8 cellular contexts compared by ENCODE assay signal in the genomic region with DNA sequence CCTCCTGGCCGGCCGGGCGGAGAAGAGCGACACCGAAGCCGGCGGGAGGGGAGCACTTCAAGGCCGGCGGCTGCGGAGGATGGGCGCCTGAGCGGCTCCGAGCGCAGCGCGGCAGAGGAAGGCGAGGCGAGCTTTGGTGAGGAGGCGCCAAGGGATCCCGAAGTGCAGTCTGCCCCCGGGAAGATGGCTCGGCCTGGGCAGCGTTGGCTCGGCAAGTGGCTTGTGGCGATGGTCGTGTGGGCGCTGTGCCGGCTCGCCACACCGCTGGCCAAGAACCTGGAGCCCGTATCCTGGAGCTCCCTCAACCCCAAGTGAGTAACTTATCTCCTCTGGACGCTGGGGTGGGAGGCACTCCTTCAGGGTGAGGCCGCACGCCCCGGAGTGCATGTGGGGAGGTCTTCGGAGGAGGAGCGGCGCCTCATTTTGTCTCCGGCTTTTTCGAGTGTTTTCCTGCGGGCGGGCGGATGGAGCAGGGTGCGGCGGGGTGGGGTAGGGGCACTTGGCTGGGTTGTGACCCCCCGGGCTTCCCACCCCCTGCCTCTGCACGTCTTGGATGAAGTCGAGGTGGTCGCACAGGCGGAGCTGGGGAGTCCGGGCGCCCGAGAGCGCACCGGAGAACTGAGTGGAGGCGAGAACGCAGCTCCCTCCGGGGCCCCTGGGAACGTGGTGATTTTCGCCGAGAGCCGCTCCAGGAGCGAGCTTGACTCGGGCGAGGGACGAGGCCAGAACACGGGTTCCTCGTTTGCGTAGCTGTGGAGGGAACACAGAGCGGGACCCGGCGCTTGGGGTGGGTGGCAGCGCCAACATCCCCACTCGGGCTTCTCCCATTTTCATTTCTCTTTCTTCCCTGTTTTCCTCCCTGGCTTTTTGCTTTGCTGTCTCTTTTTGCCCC. TPM values are rescaled to one million over a fixed set of nuclear protein-coding genes. Genes with fewer than 3 reads are reported as not detected.
DNase-seq lines count a peak whose midpoint lies in the region; ATAC-seq, FAIRE-seq and TF ChIP-seq lines count a peak whose summit lies in the region.

No MANE protein-coding gene starts in this region.

- H3K4me1 Mint-ChIP-seq in activated CD8-positive, alpha-beta T cell treated with anti-CD3 and anti-CD28 coated beads for 36 hours (ENCODE audit: low read depth) = peaks cover 20% of the 10 kb centered on the region

- peak overlapping the region; percentile 79 for H3K4me3 Mint-ChIP-seq in activated CD8-positive, alpha-beta T cell treated with anti-CD3 and anti-CD28 coated beads for 36 hours

- H3K4me1 ChIP-seq in neutrophil (ENCODE audit: control insufficient read depth in 1 of 2, insufficient read depth in 1 of 2, low read depth in 1 of 2, low read length in 1 of 2) = peaks cover 12 to 23% of the 10 kb centered on the region in 2 experiments

- no peak for ATAC-seq in activated CD8-positive, alpha-beta T cell treated with anti-CD3 and anti-CD28 coated beads for 36 hours

- no peak for FAIRE-seq in HTR-8/SVneo (lab: Jason Lieb, UNC)

- H3K27ac ChIP-seq in neutrophil = no peak overlapping the region

- CTCF ChIA-PET in activated CD8-positive, alpha-beta T cell treated with anti-CD3 and anti-CD28 coated beads for 36 hours (lab: Charles Lee) = interaction anchor here (1.1 to 7.1 kb wide), 3 partner anchors 9 to 453 kb away, joined by 3 to 83 read pairs (median 3); no protein-coding TSS in a partner anchor

- no peak for TF ChIP-seq CTCF in activated CD8-positive, alpha-beta T cell treated with anti-CD3 and anti-CD28 coated beads for 36 hours (IDR thresholded peaks at IDR 0.05)
- TF ChIP-seq CTCF in foreskin fibroblast (IDR thresholded peaks at IDR 0.05; ENCODE audit: low read depth, low read length) = no peak
- TF ChIP-seq CTCF in neutrophil (IDR thresholded peaks at IDR 0.05) = no peak

- DNase-seq in activated effector memory CD4-positive, alpha-beta T cell treated with anti-CD3 and anti-CD28 coated beads, Interleukin-2, amount 50 U/mL, for 16 hours = peak; percentile 63
- DNase-seq in activated effector memory CD4-positive, alpha-beta T cell treated with Interleukin-2 at 50 U/mL for 16 hours = no peak
- DNase-seq in activated CD8-positive, alpha-beta T cell treated with anti-CD3 and anti-CD28 coated beads for 36 hours = peak; percentile 23
- DNase-seq in foreskin fibroblast (peak; percentile 36 to 65), DMS79 treated with DMSO at 0.1 percent for 48 hours (lab: John Stamatoyannopoulos, UW) (no peak), HTR-8/SVneo (ENCODE audit: insufficient read length, low spot score) (no peak), SKM-1 treated with dmso at 0.1 percent for 144 hours (lab: John Stamatoyannopoulos, UW; ENCODE audit: unreplicated experiment) (no peak)

- H3K36me3 ChIP-seq in neutrophil = no peaks in the 10 kb centered on the region

- H3K4me3 ChIP-seq in foreskin fibroblast (ENCODE audit: low read depth in 1 of 2, low read length in 2 of 2) = peak overlapping the region; percentile 63 to 69
- H3K4me3 ChIP-seq in neutrophil (ENCODE audit: low read depth in 1 of 2, low read length in 1 of 2) = peak overlapping the region; percentile 65 to 69

- no peak overlapping the region for H3K27ac Mint-ChIP-seq in activated CD8-positive, alpha-beta T cell treated with anti-CD3 and anti-CD28 coated beads for 36 hours

- no peaks in the 10 kb centered on the region for H3K36me3 Mint-ChIP-seq in activated CD8-positive, alpha-beta T cell treated with anti-CD3 and anti-CD28 coated beads for 36 hours (ENCODE audit: low read depth)

- H3K27me3 Mint-ChIP-seq in activated CD8-positive, alpha-beta T cell treated with anti-CD3 and anti-CD28 coated beads for 36 hours = no peaks in the 10 kb centered on the region

- peaks cover 35% of the 10 kb centered on the region for H3K27me3 ChIP-seq in neutrophil

- POLR2A ChIA-PET in activated CD8-positive, alpha-beta T cell treated with anti-CD3 and anti-CD28 coated beads for 36 hours (lab: Charles Lee) = no interaction called here

- intact Hi-C loops in activated CD8-positive, alpha-beta T cell treated with anti-CD3 and anti-CD28 coated beads for 36 hours (cut with micrococcal nuclease) = loop anchor here (5.0 to 10.0 kb wide), 2 partner anchors 392 to 455 kb away; no protein-coding TSS in a partner anchor

- H3K9me3 Mint-ChIP-seq in activated CD8-positive, alpha-beta T cell treated with anti-CD3 and anti-CD28 coated beads for 36 hours = no peaks in the 10 kb centered on the region

- H3K9me3 ChIP-seq in neutrophil = no peaks in the 10 kb centered on the region

RNA-seq across cellular contexts. Expression of a gene that starts 1.0 kb away (rescaled TPM):
- 1 to 10 TPM; 3.1 to 4.2 TPM for total RNA-seq in activated CD8-positive, alpha-beta T cell treated with anti-CD3 and anti-CD28 coated beads for 36 hours

Comparison
In these comparisons a context has a peak if more than half of its experiments do, and no peak if none do; other contexts are left out.
1. DNase-seq: peak in activated effector memory CD4-positive, alpha-beta T cell treated with anti-CD3 and anti-CD28 coated beads, Interleukin-2, amount 50 U/mL, for 16 hours (single experiment), activated CD8-positive, alpha-beta T cell treated with anti-CD3 and anti-CD28 coated beads for 36 hours (single experiment) and foreskin fibroblast (2 of 2); none in activated effector memory CD4-positive, alpha-beta T cell treated with Interleukin-2 at 50 U/mL for 16 hours (single experiment), DMS79 treated with DMSO at 0.1 percent for 48 hours (single experiment), HTR-8/SVneo (single experiment) and SKM-1 treated with dmso at 0.1 percent for 144 hours (single experiment).